2 cellular contexts compared by ENCODE assay signal in the genomic region with DNA sequence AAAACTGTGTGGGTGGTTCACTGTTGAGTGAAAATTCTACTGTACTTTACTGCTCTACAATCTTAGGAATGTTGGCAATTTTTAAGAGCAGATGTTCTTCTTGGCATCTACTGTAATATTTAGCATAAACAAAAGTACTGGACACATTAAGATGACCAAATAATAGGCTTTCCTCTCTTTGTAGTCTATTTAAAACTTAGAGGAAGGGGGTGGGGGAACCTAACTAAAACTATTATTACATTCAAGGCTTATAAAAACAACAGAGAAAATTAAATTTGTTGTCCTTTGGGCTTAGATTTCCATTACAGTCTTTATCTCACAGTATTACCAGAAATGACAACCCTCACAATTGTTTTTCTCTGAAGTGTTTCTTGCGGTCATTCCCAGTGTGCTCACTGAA.
TF ChIP-seq lines count a peak whose summit lies in the region.

No MANE protein-coding gene starts in this region.

TF ChIP-seq in endothelial cell of umbilical vein, 7 proteins besides CTCF, POLR2A, EP300 and RAD21 (continued from another document):
- TF ChIP-seq, protein P1, sequence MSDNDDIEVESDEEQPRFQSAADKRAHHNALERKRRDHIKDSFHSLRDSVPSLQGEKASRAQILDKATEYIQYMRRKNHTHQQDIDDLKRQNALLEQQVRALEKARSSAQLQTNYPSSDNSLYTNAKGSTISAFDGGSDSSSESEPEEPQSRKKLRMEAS (IDR thresholded peaks at IDR 0.05; ENCODE audit: insufficient read depth, insufficient read length) = no peak
- no peak for TF ChIP-seq JUN (IDR thresholded peaks at IDR 0.05; ENCODE audit: borderline replicate concordance, insufficient read depth, insufficient read length, low read depth)

TF ChIP-seq in HEK293T, 16 proteins besides CTCF, POLR2A, EP300 and RAD21 (continued from another document):
- TF ChIP-seq, protein P2, sequence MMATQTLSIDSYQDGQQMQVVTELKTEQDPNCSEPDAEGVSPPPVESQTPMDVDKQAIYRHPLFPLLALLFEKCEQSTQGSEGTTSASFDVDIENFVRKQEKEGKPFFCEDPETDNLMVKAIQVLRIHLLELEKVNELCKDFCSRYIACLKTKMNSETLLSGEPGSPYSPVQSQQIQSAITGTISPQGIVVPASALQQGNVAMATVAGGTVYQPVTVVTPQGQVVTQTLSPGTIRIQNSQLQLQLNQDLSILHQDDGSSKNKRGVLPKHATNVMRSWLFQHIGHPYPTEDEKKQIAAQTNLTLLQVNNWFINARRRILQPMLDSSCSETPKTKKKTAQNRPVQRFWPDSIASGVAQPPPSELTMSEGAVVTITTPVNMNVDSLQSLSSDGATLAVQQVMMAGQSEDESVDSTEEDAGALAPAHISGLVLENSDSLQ (IDR thresholded peaks at IDR 0.05) = no peak
- TF ChIP-seq LEF1 (IDR thresholded peaks at IDR 0.05; ENCODE audit: borderline replicate concordance) (no peak), HDGF (IDR thresholded peaks at IDR 0.05; ENCODE audit: borderline replicate concordance) (no peak), CTBP1 (IDR thresholded peaks at IDR 0.05; ENCODE audit: borderline replicate concordance) (no peak), FOXM1 (IDR thresholded peaks at IDR 0.05; ENCODE audit: borderline replicate concordance) (no peak)
